21 cellular contexts compared by ENCODE assay signal in genomic region chr13:111275995-111276618, GRCh38. TPM values are rescaled to one million over a fixed set of nuclear protein-coding genes. Genes with fewer than 3 reads are reported as not detected.
DNase-seq lines count a peak whose midpoint lies in the region; ATAC-seq and TF ChIP-seq lines count a peak whose summit lies in the region.
"Had no signal": no experiment of that assay in that cellular context is flagged by ENCODE, and none has a peak within 500 bp of the region (broad histone marks: within the 10 kb centered on the region; RNA-seq: fewer than 3 reads in every experiment).

No MANE protein-coding gene starts in this region.

- H3K79me2 ChIP-seq in MM.1S (ENCODE audit: low read length), result no peaks in the 10 kb centered on the region

- no peaks in the 10 kb centered on the region for H3F3A ChIP-seq in MM.1S (ENCODE audit: insufficient read depth, low read length)

- DNase-seq in activated CD4-positive, alpha-beta memory T cell treated with anti-CD3 and anti-CD28 coated beads for 36 hours, result no peak
- DNase-seq in activated CD4-positive, alpha-beta memory T cell treated with anti-CD3 and anti-CD28 coated beads, Interleukin-2, amount 10 ng/mL, durations not matched to agents 7 days and 5 days, result no peak
- DNase-seq in CD4-positive, alpha-beta T cell, result no peak
- no peak for DNase-seq in activated T-helper 1 cell treated with anti-CD3 and anti-CD28 coated beads, Interleukin-12 subunit alpha, Interleukin-12 subunit beta, Interleukin-2, Interleukin-4 antibody, amounts not matched to agents 30 ng/mL and 10 ng/mL and 1 ng/mL, durations not matched to agents 14 hours and 24 hours and 36 hours (ENCODE audit: low spot score)
- DNase-seq in spleen (no peak), NCI-H524 (lab: John Stamatoyannopoulos, UW) (no peak), KG1 (lab: John Stamatoyannopoulos, UW) (no peak), MM.1S (no peak)
- DNase-seq: Caco-2, MV-4-11, NCI-H1417 treated with DMSO at 0.1 percent for 48 hours, NCI-H2029, NCI-H2171 treated with DMSO at 0.1 percent for 48 hours, NCI-H82, Peyer's patch, SHP77 had no signal

- CTCF ChIA-PET in activated CD4-positive, alpha-beta memory T cell treated with anti-CD3 and anti-CD28 coated beads for 36 hours (lab: Charles Lee), result interaction anchor here (1.4 kb wide), 1 partner anchor 208 kb away, joined by 4 read pairs; no protein-coding TSS in a partner anchor
- CTCF ChIA-PET in activated CD4-positive, alpha-beta memory T cell treated with anti-CD3 and anti-CD28 coated beads, Interleukin-2, amount 10 ng/mL, durations not matched to agents 7 days and 5 days (lab: Charles Lee), result no interaction called here
- CTCF ChIA-PET in CD4-positive, alpha-beta T cell (lab: Charles Lee), result no interaction called here

- H3K9me2 ChIP-seq in MM.1S (replicated peaks; ENCODE audit: insufficient read depth, low read length), result no peaks in the 10 kb centered on the region

- TF ChIP-seq CTCF in CD4-positive, alpha-beta T cell (IDR thresholded peaks at IDR 0.05), result no peak
- no peak for TF ChIP-seq CTCF in spleen (IDR thresholded peaks at IDR 0.05 in 8 of 11, conservative IDR thresholded peaks at IDR 0.05 in 3 of 11)
- no peak for TF ChIP-seq CTCF in MM.1S (IDR thresholded peaks at IDR 0.05; ENCODE audit: low read length)

- no peaks in the 10 kb centered on the region for H4K20me1 ChIP-seq in MM.1S (ENCODE audit: insufficient read depth, low read length)

- no peak overlapping the region for H2AFZ ChIP-seq in MM.1S (ENCODE audit: low read length)

- H3K9me3 Mint-ChIP-seq in activated CD4-positive, alpha-beta memory T cell treated with anti-CD3 and anti-CD28 coated beads for 36 hours, result no peaks in the 10 kb centered on the region
- H3K9me3 Mint-ChIP-seq in activated CD4-positive, alpha-beta memory T cell treated with anti-CD3 and anti-CD28 coated beads, Interleukin-2, amount 10 ng/mL, durations not matched to agents 7 days and 5 days, result no peaks in the 10 kb centered on the region
- no peaks in the 10 kb centered on the region for H3K9me3 Mint-ChIP-seq in CD4-positive, alpha-beta T cell
- no peaks in the 10 kb centered on the region for H3K9me3 Mint-ChIP-seq in activated T-helper 1 cell treated with anti-CD3 and anti-CD28 coated beads, Interleukin-12 subunit alpha, Interleukin-12 subunit beta, Interleukin-2, Interleukin-4 antibody, amounts not matched to agents 30 ng/mL and 10 ng/mL and 1 ng/mL, durations not matched to agents 14 hours and 24 hours and 36 hours

- H3K9ac ChIP-seq in MM.1S (ENCODE audit: low read length), result no peak overlapping the region

- H3K27me3 Mint-ChIP-seq in activated CD4-positive, alpha-beta memory T cell treated with anti-CD3 and anti-CD28 coated beads for 36 hours, result no peaks in the 10 kb centered on the region
- no peaks in the 10 kb centered on the region for H3K27me3 Mint-ChIP-seq in activated CD4-positive, alpha-beta memory T cell treated with anti-CD3 and anti-CD28 coated beads, Interleukin-2, amount 10 ng/mL, durations not matched to agents 7 days and 5 days
- no peaks in the 10 kb centered on the region for H3K27me3 Mint-ChIP-seq in CD4-positive, alpha-beta T cell
- no peaks in the 10 kb centered on the region for H3K27me3 Mint-ChIP-seq in activated T-helper 1 cell treated with anti-CD3 and anti-CD28 coated beads, Interleukin-12 subunit alpha, Interleukin-12 subunit beta, Interleukin-2, Interleukin-4 antibody, amounts not matched to agents 30 ng/mL and 10 ng/mL and 1 ng/mL, durations not matched to agents 14 hours and 24 hours and 36 hours (ENCODE audit: insufficient read depth)

- POLR2A ChIA-PET in activated CD4-positive, alpha-beta memory T cell treated with anti-CD3 and anti-CD28 coated beads for 36 hours (lab: Charles Lee), result no interaction called here
- POLR2A ChIA-PET in activated CD4-positive, alpha-beta memory T cell treated with anti-CD3 and anti-CD28 coated beads, Interleukin-2, amount 10 ng/mL, durations not matched to agents 7 days and 5 days (lab: Charles Lee), result interaction anchor here (1.2 kb wide), 1 partner anchor 87 kb away, joined by 3 read pairs; no protein-coding TSS in a partner anchor
- POLR2A ChIA-PET in CD4-positive, alpha-beta T cell (lab: Charles Lee), result no interaction called here

- H3K36me3 ChIP-seq in spleen, result peaks cover 0 to 99% (median 69%) of the 10 kb centered on the region in 6 donors
- 0 out of 2 replicates have a peak, but pooled peaks cover 4% of the 10 kb centered on the region for H3K36me3 ChIP-seq in MM.1S (replicated peaks; ENCODE audit: insufficient read depth, low read length)

- no peak overlapping the region for H3K4me2 ChIP-seq in MM.1S (ENCODE audit: low read depth, low read length)

- intact Hi-C loops in activated CD4-positive, alpha-beta memory T cell treated with anti-CD3 and anti-CD28 coated beads for 36 hours (cut with micrococcal nuclease), result no loop called here
- intact Hi-C loops in CD4-positive, alpha-beta T cell (cut with DNase I, micrococcal nuclease), result no loop called here
- intact Hi-C loops in activated T-helper 1 cell treated with anti-CD3 and anti-CD28 coated beads, Interleukin-12 subunit alpha, Interleukin-12 subunit beta, Interleukin-2, Interleukin-4 antibody, amounts not matched to agents 30 ng/mL and 10 ng/mL and 1 ng/mL, durations not matched to agents 14 hours and 24 hours and 36 hours (cut with micrococcal nuclease), result no loop called here
- intact Hi-C loops in spleen (cut with DNase I; ENCODE audit: low total_unique reads), result no loop called here

- H3K4me1 Mint-ChIP-seq in activated CD4-positive, alpha-beta memory T cell treated with anti-CD3 and anti-CD28 coated beads for 36 hours (ENCODE audit: low read depth), result peaks cover 18% of the 10 kb centered on the region
- H3K4me1 Mint-ChIP-seq in activated CD4-positive, alpha-beta memory T cell treated with anti-CD3 and anti-CD28 coated beads, Interleukin-2, amount 10 ng/mL, durations not matched to agents 7 days and 5 days, result peaks cover 29% of the 10 kb centered on the region
- H3K4me1 Mint-ChIP-seq in CD4-positive, alpha-beta T cell (ENCODE audit: low read depth), result no peaks in the 10 kb centered on the region
- H3K4me1 Mint-ChIP-seq in activated T-helper 1 cell treated with anti-CD3 and anti-CD28 coated beads, Interleukin-12 subunit alpha, Interleukin-12 subunit beta, Interleukin-2, Interleukin-4 antibody, amounts not matched to agents 30 ng/mL and 10 ng/mL and 1 ng/mL, durations not matched to agents 14 hours and 24 hours and 36 hours (ENCODE audit: low read depth), result peaks cover 43% of the 10 kb centered on the region

- no peak overlapping the region for H3K4me3 Mint-ChIP-seq in activated CD4-positive, alpha-beta memory T cell treated with anti-CD3 and anti-CD28 coated beads for 36 hours
- H3K4me3 Mint-ChIP-seq in activated CD4-positive, alpha-beta memory T cell treated with anti-CD3 and anti-CD28 coated beads, Interleukin-2, amount 10 ng/mL, durations not matched to agents 7 days and 5 days, result no peak overlapping the region
- no peak overlapping the region for H3K4me3 Mint-ChIP-seq in CD4-positive, alpha-beta T cell
- no peak overlapping the region for H3K4me3 Mint-ChIP-seq in activated T-helper 1 cell treated with anti-CD3 and anti-CD28 coated beads, Interleukin-12 subunit alpha, Interleukin-12 subunit beta, Interleukin-2, Interleukin-4 antibody, amounts not matched to agents 30 ng/mL and 10 ng/mL and 1 ng/mL, durations not matched to agents 14 hours and 24 hours and 36 hours

- H3K27ac Mint-ChIP-seq in activated CD4-positive, alpha-beta memory T cell treated with anti-CD3 and anti-CD28 coated beads for 36 hours, result peak overlapping the region; percentile 57
- H3K27ac Mint-ChIP-seq in activated CD4-positive, alpha-beta memory T cell treated with anti-CD3 and anti-CD28 coated beads, Interleukin-2, amount 10 ng/mL, durations not matched to agents 7 days and 5 days, result no peak overlapping the region
- H3K27ac Mint-ChIP-seq in CD4-positive, alpha-beta T cell, result peak overlapping the region; percentile 24
- H3K27ac Mint-ChIP-seq in activated T-helper 1 cell treated with anti-CD3 and anti-CD28 coated beads, Interleukin-12 subunit alpha, Interleukin-12 subunit beta, Interleukin-2, Interleukin-4 antibody, amounts not matched to agents 30 ng/mL and 10 ng/mL and 1 ng/mL, durations not matched to agents 14 hours and 24 hours and 36 hours, result peak overlapping the region; percentile 8

- WGBS in spleen, 5 donors, result 86 to 92% (median 88%) methylated on average over 5 of the region's 5 CpGs

- no peak overlapping the region for H3K4me3 ChIP-seq in spleen
- no peak overlapping the region for H3K4me3 ChIP-seq in MM.1S (ENCODE audit: low read length)
- H3K4me3 ChIP-seq: Peyer's patch had no signal

- no peak for ATAC-seq in CD4-positive, alpha-beta T cell (ENCODE audit: poor library complexity)
- ATAC-seq: HCT116 had no signal

- H3K4me1 ChIP-seq in spleen, result peaks cover 0 to 25% (median 14%) of the 10 kb centered on the region in 6 donors
- H3K4me1 ChIP-seq in MM.1S (ENCODE audit: low read length), result no peaks in the 10 kb centered on the region
- H3K4me1 ChIP-seq: Caco-2, Peyer's patch had no signal

- no peaks in the 10 kb centered on the region for H3K9me3 ChIP-seq in CD4-positive, alpha-beta T cell (ENCODE audit: control insufficient read depth, low read length)
- H3K9me3 ChIP-seq in spleen (no peaks in the 10 kb centered on the region), MM.1S (replicated peaks; ENCODE audit: insufficient read depth, low read length) (no peaks in the 10 kb centered on the region)
- H3K9me3 ChIP-seq: Caco-2, Peyer's patch had no signal

- no peaks in the 10 kb centered on the region for H3K27me3 ChIP-seq in CD4-positive, alpha-beta T cell (ENCODE audit: control insufficient read depth, insufficient read depth, low read length)
- H3K27me3 ChIP-seq in spleen (replicated peaks in 1 of 7) (no peaks in the 10 kb centered on the region), MM.1S (replicated peaks; ENCODE audit: insufficient read depth, low read length) (no peaks in the 10 kb centered on the region)
- H3K27me3 ChIP-seq: Peyer's patch had no signal

- no peak for TF ChIP-seq POLR2A in spleen (IDR thresholded peaks at IDR 0.05)

- no peak overlapping the region for H3K27ac ChIP-seq in CD4-positive, alpha-beta T cell (ENCODE audit: low read depth, low read length)
- peak overlapping the region in 5 of 8 donors; percentile 18 to 45 (median 30) for H3K27ac ChIP-seq in spleen
- no peak overlapping the region for H3K27ac ChIP-seq in MM.1S (ENCODE audit: low read length)
- H3K27ac ChIP-seq: C4-2B, Peyer's patch had no signal

- peaks cover 42% of the 10 kb centered on the region for H3K36me3 Mint-ChIP-seq in activated CD4-positive, alpha-beta memory T cell treated with anti-CD3 and anti-CD28 coated beads for 36 hours
- H3K36me3 Mint-ChIP-seq in activated CD4-positive, alpha-beta memory T cell treated with anti-CD3 and anti-CD28 coated beads, Interleukin-2, amount 10 ng/mL, durations not matched to agents 7 days and 5 days (ENCODE audit: low read depth), result peaks cover 83% of the 10 kb centered on the region
- peaks cover 98% of the 10 kb centered on the region for H3K36me3 Mint-ChIP-seq in CD4-positive, alpha-beta T cell (ENCODE audit: low read depth)
- H3K36me3 Mint-ChIP-seq in activated T-helper 1 cell treated with anti-CD3 and anti-CD28 coated beads, Interleukin-12 subunit alpha, Interleukin-12 subunit beta, Interleukin-2, Interleukin-4 antibody, amounts not matched to agents 30 ng/mL and 10 ng/mL and 1 ng/mL, durations not matched to agents 14 hours and 24 hours and 36 hours (ENCODE audit: low read depth), result peaks cover 42% of the 10 kb centered on the region

RNA-seq across cellular contexts. Expression of gene TEX29, which starts 44.3 kb away (rescaled TPM):
- under 1 TPM; 0.39 to 0.43 TPM for total RNA-seq in activated CD4-positive, alpha-beta memory T cell treated with anti-CD3 and anti-CD28 coated beads for 36 hours
- total RNA-seq in activated CD4-positive, alpha-beta memory T cell treated with anti-CD3 and anti-CD28 coated beads, Interleukin-2, amount 10 ng/mL, durations not matched to agents 7 days and 5 days, result under 1 TPM; 0.73 to 0.93 TPM
- 1 to 10 TPM in 1 of 2 experiments, under 1 TPM in 1; 0.52 to 1.0 TPM for total RNA-seq in CD4-positive, alpha-beta T cell
- 0.42 and 0.70 TPM in 2 replicates for total RNA-seq in activated T-helper 1 cell treated with anti-CD3 and anti-CD28 coated beads, Interleukin-12 subunit alpha, Interleukin-12 subunit beta, Interleukin-2, Interleukin-4 antibody, amounts not matched to agents 30 ng/mL and 10 ng/mL and 1 ng/mL, durations not matched to agents 14 hours and 24 hours and 36 hours
- total RNA-seq in spleen, result under 1 TPM in 3 of 7 donors, not detected in 4; 0.54 to 0.66 (median 0.54) TPM
- 1 to 10 TPM in 2 of 3 donors, under 1 TPM in 1; 0.74 to 1.7 (median 1.1) TPM for polyA plus RNA-seq in spleen
- total RNA-seq: A172, Caco-2, LHCN-M2, NCI-H460, Peyer's patch had no signal

Comparison
In these comparisons a context has a peak if more than half of its experiments do, and no peak if none do; other contexts are left out.
1. H3K27ac ChIP-seq: peak in spleen (5 of 8); none in CD4-positive, alpha-beta T cell (single experiment) and MM.1S (single experiment).